ENCODE assay signal across 9 cellular contexts in genomic region chr2:12507295-12507694, GRCh38.
DNase-seq lines count a peak whose midpoint lies in the region; ATAC-seq and TF ChIP-seq lines count a peak whose summit lies in the region.
"Had no signal": no experiment of that assay in that cellular context is flagged by ENCODE, and none has a peak within 500 bp of the region (broad histone marks: within the 10 kb centered on the region; RNA-seq: fewer than 3 reads in every experiment).

No MANE protein-coding gene starts in this region.

- no peak overlapping the region for H3K4me3 Mint-ChIP-seq in MCF 10A (ENCODE audit: unreplicated experiment)

- H3K9me3 Mint-ChIP-seq in MCF 10A (ENCODE audit: unreplicated experiment) = peaks cover 13% of the 10 kb centered on the region

- TF ChIP-seq CTCF in MCF 10A (IDR thresholded peaks at IDR 0.05; ENCODE audit: unreplicated experiment) = no peak

- intact Hi-C loops in MCF 10A (cut with micrococcal nuclease) = loop anchor here (1.0 to 5.0 kb wide), 3 partner anchors 51 to 209 kb away; partner anchors contain the start of gene TRIB2

- no TSS peak for BruUV-seq in MCF 10A (replicated peaks; lab: Mats Ljungman, UMichigan)

- DNase-seq in NCI-H510A treated with DMSO at 0.1 percent for 48 hours (lab: John Stamatoyannopoulos, UW) = peak; percentile 31
- DNase-seq in NCI-H510A (lab: John Stamatoyannopoulos, UW) = no peak
- DNase-seq in T-helper 22 cell (ENCODE audit: low read depth) = peak; percentile 35
- DNase-seq in MCF 10A (ENCODE audit: unreplicated experiment) = peak; percentile 99
- peak; percentile 52 for DNase-seq in stimulated activated CD8-positive, alpha-beta memory T cell treated with anti-CD3 and anti-CD28 coated beads, Interleukin-12 subunit alpha, Interleukin-12 subunit beta, amount 100 ng/mL, for 24 hours (ENCODE audit: extremely low read depth)
- DNase-seq in NCI-H1930 (lab: John Stamatoyannopoulos, UW) = no peak
- DNase-seq in NCI-H82 (lab: John Stamatoyannopoulos, UW) = no peak

- CTCF ChIA-PET in MCF 10A (lab: Yijun Ruan, JAX) = no interaction called here

- ATAC-seq in HG03378 (IDR thresholded peaks at IDR 0.05; ENCODE audit: unreplicated experiment) = peak; percentile 76
- ATAC-seq: A549 had no signal

- H3K36me3 Mint-ChIP-seq in MCF 10A (ENCODE audit: insufficient read depth, unreplicated experiment) = no peaks in the 10 kb centered on the region

- POLR2A ChIA-PET in MCF 10A (lab: Yijun Ruan, JAX) = interaction anchor here (0.7 to 2.3 kb wide), 8 partner anchors 22 to 210 kb away, joined by 3 to 10 read pairs (median 3); partner anchors contain the start of gene TRIB2

- no peaks in the 10 kb centered on the region for H3K27me3 Mint-ChIP-seq in MCF 10A (ENCODE audit: insufficient read depth, unreplicated experiment)

- H3K4me1 Mint-ChIP-seq in MCF 10A (ENCODE audit: insufficient read depth, unreplicated experiment) = peaks cover 38% of the 10 kb centered on the region

- H3K27ac Mint-ChIP-seq in MCF 10A (ENCODE audit: low read depth, unreplicated experiment) = peak overlapping the region; percentile 22

Comparison
In these comparisons a context has a peak if more than half of its experiments do, and no peak if none do; other contexts are left out.
1. DNase-seq: peak in NCI-H510A treated with DMSO at 0.1 percent for 48 hours (single experiment), T-helper 22 cell (single experiment), MCF 10A (single experiment) and stimulated activated CD8-positive, alpha-beta memory T cell treated with anti-CD3 and anti-CD28 coated beads, Interleukin-12 subunit alpha, Interleukin-12 subunit beta, amount 100 ng/mL, for 24 hours (single experiment); none in NCI-H510A (single experiment), NCI-H1930 (0 of 2) and NCI-H82 (single experiment).